8 cellular contexts compared by ENCODE assay signal in the genomic region with DNA sequence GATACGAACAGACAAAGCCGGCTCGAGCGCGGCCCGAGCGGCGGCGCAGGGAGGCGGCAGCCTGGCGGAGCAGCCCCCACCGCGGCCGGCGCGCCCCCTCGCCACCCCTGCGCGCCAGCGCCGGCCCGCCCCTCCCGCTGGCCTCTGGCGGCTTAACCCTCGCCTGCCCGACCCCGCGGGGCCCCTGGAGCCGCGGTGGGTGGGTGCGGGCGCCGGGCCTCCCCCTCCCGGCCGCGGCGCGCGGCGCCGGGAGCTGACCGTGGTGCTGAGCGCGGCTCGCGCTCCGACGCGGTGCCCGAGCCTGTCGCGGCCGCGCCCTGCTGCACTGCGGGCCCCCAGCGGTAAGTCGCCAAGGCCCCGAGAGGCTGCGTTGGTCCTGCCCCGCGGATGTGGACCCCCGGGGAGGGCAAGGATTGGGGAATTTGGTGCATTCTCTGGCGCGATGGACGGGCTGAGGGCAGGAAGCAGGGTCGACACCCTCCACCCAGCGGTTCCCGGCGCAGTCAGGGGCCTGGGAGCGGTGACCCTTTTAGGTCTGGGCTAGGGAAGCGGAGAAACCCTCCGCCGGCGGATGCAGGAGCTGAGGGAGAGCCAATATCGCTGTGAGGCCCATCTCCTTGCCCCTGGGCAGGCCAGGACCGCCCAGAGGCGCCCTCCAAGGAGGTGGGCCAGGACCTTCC. TPM values are rescaled to one million over a fixed set of nuclear protein-coding genes. Genes with fewer than 3 reads are reported as not detected.
DNase-seq lines count a peak whose midpoint lies in the region; ATAC-seq and TF ChIP-seq lines count a peak whose summit lies in the region.

No MANE protein-coding gene starts in this region.

- CTCF ChIA-PET in activated CD4-positive, alpha-beta T cell treated with anti-CD3 and anti-CD28 coated beads, Interleukin-2, amount 10 ng/mL, durations not matched to agents 7 days and 5 days (lab: Charles Lee) = interaction anchor here (0.6 to 1.5 kb wide), 2 partner anchors 30 to 41 kb away, joined by 3 read pairs; no protein-coding TSS in a partner anchor
- CTCF ChIA-PET in CD8-positive, alpha-beta memory T cell (lab: Charles Lee) = no interaction called here

- POLR2A ChIA-PET in activated CD4-positive, alpha-beta T cell treated with anti-CD3 and anti-CD28 coated beads, Interleukin-2, amount 10 ng/mL, durations not matched to agents 7 days and 5 days (lab: Charles Lee) = no interaction called here
- POLR2A ChIA-PET in CD8-positive, alpha-beta memory T cell (lab: Charles Lee) = no interaction called here

- no peak overlapping the region for H3K27ac Mint-ChIP-seq in activated CD4-positive, alpha-beta T cell treated with anti-CD3 and anti-CD28 coated beads, Interleukin-2, amount 10 ng/mL, durations not matched to agents 7 days and 5 days
- no peak overlapping the region for H3K27ac Mint-ChIP-seq in natural killer cell
- no peak overlapping the region for H3K27ac Mint-ChIP-seq in CD8-positive, alpha-beta memory T cell

- H3K9me3 Mint-ChIP-seq in activated CD4-positive, alpha-beta T cell treated with anti-CD3 and anti-CD28 coated beads, Interleukin-2, amount 10 ng/mL, durations not matched to agents 7 days and 5 days = no peaks in the 10 kb centered on the region
- H3K9me3 Mint-ChIP-seq in natural killer cell = no peaks in the 10 kb centered on the region
- H3K9me3 Mint-ChIP-seq in CD8-positive, alpha-beta memory T cell = peaks cover 0 to 6% (median 0%) of the 10 kb centered on the region in 5 donors

- peaks cover 38% of the 10 kb centered on the region for H3K27me3 Mint-ChIP-seq in activated CD4-positive, alpha-beta T cell treated with anti-CD3 and anti-CD28 coated beads, Interleukin-2, amount 10 ng/mL, durations not matched to agents 7 days and 5 days
- H3K27me3 Mint-ChIP-seq in natural killer cell (ENCODE audit: low read depth in 2 of 2) = peaks cover 42 to 61% of the 10 kb centered on the region in 2 donors
- H3K27me3 Mint-ChIP-seq in CD8-positive, alpha-beta memory T cell = peaks cover 45 to 66% of the 10 kb centered on the region in 2 donors

- no peak overlapping the region for H3K27ac ChIP-seq in CD8-positive, alpha-beta memory T cell (ENCODE audit: low read depth, low read length)

- no peaks in the 10 kb centered on the region for H3K4me1 ChIP-seq in CD8-positive, alpha-beta memory T cell (ENCODE audit: insufficient read depth, low read length)

- TF ChIP-seq CTCF in epithelial cell of esophagus (IDR thresholded peaks at IDR 0.05; ENCODE audit: insufficient read depth, low read depth, low read length, missing control alignments) (no peak), natural killer cell (IDR thresholded peaks at IDR 0.05) (no peak)

- no peak overlapping the region for H3K4me3 Mint-ChIP-seq in activated CD4-positive, alpha-beta T cell treated with anti-CD3 and anti-CD28 coated beads, Interleukin-2, amount 10 ng/mL, durations not matched to agents 7 days and 5 days
- H3K4me3 Mint-ChIP-seq in natural killer cell = no peak overlapping the region
- peak overlapping the region in 1 of 7 donors; percentile 41 for H3K4me3 Mint-ChIP-seq in CD8-positive, alpha-beta memory T cell

- H3K4me3 ChIP-seq in epithelial cell of esophagus (ENCODE audit: low read length) = peak overlapping the region; percentile 15
- H3K4me3 ChIP-seq in CD8-positive, alpha-beta memory T cell (ENCODE audit: low read length) = no peak overlapping the region

- peak; percentile 81 to 99 (median 98) for ATAC-seq in natural killer cell
- no peak for ATAC-seq in GM18861 (IDR thresholded peaks at IDR 0.05; ENCODE audit: unreplicated experiment)

- H3K4me1 Mint-ChIP-seq in activated CD4-positive, alpha-beta T cell treated with anti-CD3 and anti-CD28 coated beads, Interleukin-2, amount 10 ng/mL, durations not matched to agents 7 days and 5 days = peaks cover 1% of the 10 kb centered on the region
- peaks cover 5 to 9% of the 10 kb centered on the region in 2 donors for H3K4me1 Mint-ChIP-seq in natural killer cell
- H3K4me1 Mint-ChIP-seq in CD8-positive, alpha-beta memory T cell = peaks cover 0 to 21% (median 9%) of the 10 kb centered on the region in 3 donors

- H3K36me3 Mint-ChIP-seq in activated CD4-positive, alpha-beta T cell treated with anti-CD3 and anti-CD28 coated beads, Interleukin-2, amount 10 ng/mL, durations not matched to agents 7 days and 5 days (ENCODE audit: low read depth) = no peaks in the 10 kb centered on the region
- H3K36me3 Mint-ChIP-seq in natural killer cell = no peaks in the 10 kb centered on the region
- peaks cover 0 to 2% (median 0%) of the 10 kb centered on the region in 3 donors for H3K36me3 Mint-ChIP-seq in CD8-positive, alpha-beta memory T cell

- H3K9me3 ChIP-seq in CD8-positive, alpha-beta memory T cell (ENCODE audit: low read length) = no peaks in the 10 kb centered on the region

- no peaks in the 10 kb centered on the region for H3K36me3 ChIP-seq in CD8-positive, alpha-beta memory T cell (ENCODE audit: insufficient read depth, low read length)

- intact Hi-C loops in natural killer cell (cut with micrococcal nuclease) = no loop called here

- peak; percentile 15 for DNase-seq in activated CD4-positive, alpha-beta T cell treated with anti-CD3 and anti-CD28 coated beads, Interleukin-2, amount 10 ng/mL, durations not matched to agents 7 days and 5 days
- no peak for DNase-seq in activated CD4-positive, alpha-beta T cell treated with anti-CD3 and anti-CD28 coated beads, Interleukin-2, amount 50 U/mL, for 4 hours
- peak; percentile 66 for DNase-seq in NCI-H69 (lab: John Stamatoyannopoulos, UW)
- peak; percentile 41 for DNase-seq in epithelial cell of esophagus (ENCODE audit: low read depth)
- DNase-seq in natural killer cell = peak; percentile 33
- no peak for DNase-seq in DMS153 treated with DMSO at 0.1 percent for 48 hours (lab: John Stamatoyannopoulos, UW; ENCODE audit: unreplicated experiment)
- DNase-seq in CD8-positive, alpha-beta memory T cell = no peak

- H3K27me3 ChIP-seq in CD8-positive, alpha-beta memory T cell (ENCODE audit: insufficient read depth, low read length, poor library complexity, severe bottlenecking) = peaks cover 14% of the 10 kb centered on the region

RNA-seq across cellular contexts. Expression of gene AMER3, which starts 0.8 kb away (rescaled TPM):
- total RNA-seq in activated CD4-positive, alpha-beta T cell treated with anti-CD3 and anti-CD28 coated beads, Interleukin-2, amount 10 ng/mL, durations not matched to agents 7 days and 5 days = not detected
- total RNA-seq in natural killer cell = not detected
- total RNA-seq in CD8-positive, alpha-beta memory T cell = not detected
- polyA plus RNA-seq in CD8-positive, alpha-beta memory T cell = not detected

RNA-seq across cellular contexts. Expression of gene GPR148, which starts 27.3 kb away (rescaled TPM):
- total RNA-seq in activated CD4-positive, alpha-beta T cell treated with anti-CD3 and anti-CD28 coated beads, Interleukin-2, amount 10 ng/mL, durations not matched to agents 7 days and 5 days = not detected
- total RNA-seq in natural killer cell = not detected
- total RNA-seq in CD8-positive, alpha-beta memory T cell = not detected
- not detected for polyA plus RNA-seq in CD8-positive, alpha-beta memory T cell

Comparison
In these comparisons a context has a peak if more than half of its experiments do, and no peak if none do; other contexts are left out.
1. DNase-seq: peak in activated CD4-positive, alpha-beta T cell treated with anti-CD3 and anti-CD28 coated beads, Interleukin-2, amount 10 ng/mL, durations not matched to agents 7 days and 5 days (single experiment), NCI-H69 (single experiment), epithelial cell of esophagus (single experiment) and natural killer cell (single experiment); none in activated CD4-positive, alpha-beta T cell treated with anti-CD3 and anti-CD28 coated beads, Interleukin-2, amount 50 U/mL, for 4 hours (0 of 2), DMS153 treated with DMSO at 0.1 percent for 48 hours (single experiment) and CD8-positive, alpha-beta memory T cell (0 of 5).